Comparison of ENCODE assay signal across 10 cellular contexts in genomic region chr16:74698220-74698619, GRCh38. TPM values are rescaled to one million over a fixed set of nuclear protein-coding genes. Genes with fewer than 3 reads are reported as not detected.
DNase-seq lines count a peak whose midpoint lies in the region; ATAC-seq and TF ChIP-seq lines count a peak whose summit lies in the region.
"Had no signal": no experiment of that assay in that cellular context is flagged by ENCODE, and none has a peak within 500 bp of the region (broad histone marks: within the 10 kb centered on the region; RNA-seq: fewer than 3 reads in every experiment).

No MANE protein-coding gene starts in this region.

- TF ChIP-seq POLR2A in upper lobe of left lung (IDR thresholded peaks at IDR 0.05) = no peak

- no peaks in the 10 kb centered on the region for H3K27me3 ChIP-seq in upper lobe of right lung
- no peaks in the 10 kb centered on the region for H3K27me3 ChIP-seq in upper lobe of left lung
- H3K27me3 ChIP-seq in HAP-1 (ENCODE audit: low read depth) = no peaks in the 10 kb centered on the region

- TF ChIP-seq EP300 in upper lobe of left lung (IDR thresholded peaks at IDR 0.05) = no peak

- H3K4me1 Mint-ChIP-seq in activated naive CD4-positive, alpha-beta T cell treated with anti-CD3 and anti-CD28 coated beads, Interleukin-2, amount 10 ng/mL, durations not matched to agents 7 days and 5 days = peaks cover 58% of the 10 kb centered on the region

- POLR2A ChIA-PET in OCI-LY7 (lab: Charles Lee) = interaction anchor here (0.9 to 3.2 kb wide), 3 partner anchors 12 to 42 kb away, joined by 3 to 20 read pairs (median 5); partner anchors contain the start of gene RFWD3

- H3K4me2 ChIP-seq in OCI-LY7 (ENCODE audit: low read length) = peak overlapping the region; percentile 85

- H3K4me1 ChIP-seq in OCI-LY7 (ENCODE audit: insufficient read depth, low read length, poor library complexity, severe bottlenecking) (peaks cover 50% of the 10 kb centered on the region), upper lobe of right lung (peaks cover 13% of the 10 kb centered on the region), upper lobe of left lung (peaks cover 24 to 42% (median 36%) of the 10 kb centered on the region in 4 donors), HAP-1 (peaks cover 16% of the 10 kb centered on the region), mucosa of descending colon (ENCODE audit: low read depth) (peaks cover 17% of the 10 kb centered on the region)

- no peaks in the 10 kb centered on the region for H3K36me3 ChIP-seq in OCI-LY7 (ENCODE audit: insufficient read depth, low read length)
- H3K36me3 ChIP-seq in upper lobe of right lung = peaks cover 8% of the 10 kb centered on the region
- H3K36me3 ChIP-seq in upper lobe of left lung = peaks cover 0 to 23% (median 15%) of the 10 kb centered on the region in 4 donors
- no peaks in the 10 kb centered on the region for H3K36me3 ChIP-seq in HAP-1 (replicated peaks)
- H3K36me3 ChIP-seq in mucosa of descending colon (ENCODE audit: low read depth) = no peaks in the 10 kb centered on the region

- CTCF ChIA-PET in activated naive CD4-positive, alpha-beta T cell treated with anti-CD3 and anti-CD28 coated beads, Interleukin-2, amount 10 ng/mL, durations not matched to agents 7 days and 5 days (lab: Charles Lee) = interaction anchor here (0.6 to 2.1 kb wide), 4 partner anchors 10 to 234 kb away, joined by 3 to 7 read pairs (median 4); no protein-coding TSS in a partner anchor
- CTCF ChIA-PET in OCI-LY7 (lab: Charles Lee; ENCODE audit: unreplicated experiment) = interaction anchor here (1.9 kb wide), 1 partner anchor 165 kb away, joined by 5 read pairs; no protein-coding TSS in a partner anchor

- H3K9me2 ChIP-seq in OCI-LY7 (ENCODE audit: insufficient read depth, low read length) = no peaks in the 10 kb centered on the region

- no peak for DNase-seq in activated naive CD4-positive, alpha-beta T cell treated with anti-CD3 and anti-CD28 coated beads, Interleukin-2, amount 10 ng/mL, durations not matched to agents 7 days and 5 days
- DNase-seq in activated naive CD4-positive, alpha-beta T cell (lab: John Stamatoyannopoulos, UW) = no peak
- DNase-seq in OCI-LY7 (ENCODE audit: low spot score) (no peak), epithelial cell of esophagus (ENCODE audit: low read depth) (peak; percentile 21), upper lobe of right lung (no peak), upper lobe of left lung (no peak), HAP-1 (ENCODE audit: low spot score in 2 of 2) (no peak), mucosa of descending colon (no peak)
- DNase-seq: NCI-H69 had no signal

- no peaks in the 10 kb centered on the region for H4K20me1 ChIP-seq in OCI-LY7 (ENCODE audit: insufficient read depth, low read length)

- intact Hi-C loops in OCI-LY7 (cut with micrococcal nuclease; ENCODE audit: unreplicated experiment) = no loop called here
- intact Hi-C loops in upper lobe of right lung (cut with DNase I) = no loop called here
- intact Hi-C loops in mucosa of descending colon (cut with DNase I, micrococcal nuclease) = no loop called here

- peak overlapping the region; percentile 81 for H3K27ac Mint-ChIP-seq in activated naive CD4-positive, alpha-beta T cell treated with anti-CD3 and anti-CD28 coated beads, Interleukin-2, amount 10 ng/mL, durations not matched to agents 7 days and 5 days

- H3K9me3 ChIP-seq in OCI-LY7 (ENCODE audit: low read length) (no peaks in the 10 kb centered on the region), upper lobe of right lung (no peaks in the 10 kb centered on the region), upper lobe of left lung (no peaks in the 10 kb centered on the region), HAP-1 (no peaks in the 10 kb centered on the region), mucosa of descending colon (no peaks in the 10 kb centered on the region)

- no TSS peak for BruUV-seq in OCI-LY7 (replicated peaks; lab: Mats Ljungman, UMichigan)

- H3K79me2 ChIP-seq in OCI-LY7 (ENCODE audit: insufficient read depth, low read depth, low read length) = peaks cover 5% of the 10 kb centered on the region; the same call in 1 of the 2 replicates

- in situ Hi-C loops in HAP-1 (cut with MboI; ENCODE audit: low sequenced_read_pairs) = no loop called here

- WGBS in upper lobe of left lung, 2 donors = 55 to 56% methylated on average over 4 of the region's 4 CpGs

- H3K9me3 Mint-ChIP-seq in activated naive CD4-positive, alpha-beta T cell treated with anti-CD3 and anti-CD28 coated beads, Interleukin-2, amount 10 ng/mL, durations not matched to agents 7 days and 5 days = no peaks in the 10 kb centered on the region

- H3K4me3 ChIP-seq in OCI-LY7 (ENCODE audit: low read depth, low read length, poor library complexity, severe bottlenecking) (peak overlapping the region; percentile 69), epithelial cell of esophagus (ENCODE audit: low read length) (no peak overlapping the region), upper lobe of right lung (peak overlapping the region; percentile 70), upper lobe of left lung (peak overlapping the region in 2 of 4 donors; percentile 8 to 64), HAP-1 (no peak overlapping the region), mucosa of descending colon (no peak overlapping the region)

- H3K27ac ChIP-seq in OCI-LY7 (ENCODE audit: low read depth, low read length, poor library complexity, severe bottlenecking) (no peak overlapping the region), upper lobe of right lung (no peak overlapping the region), upper lobe of left lung (peak overlapping the region in 2 of 4 donors; percentile 95 to 97)

- H3K36me3 Mint-ChIP-seq in activated naive CD4-positive, alpha-beta T cell treated with anti-CD3 and anti-CD28 coated beads, Interleukin-2, amount 10 ng/mL, durations not matched to agents 7 days and 5 days = peaks cover 28% of the 10 kb centered on the region

- H3K4me3 Mint-ChIP-seq in activated naive CD4-positive, alpha-beta T cell treated with anti-CD3 and anti-CD28 coated beads, Interleukin-2, amount 10 ng/mL, durations not matched to agents 7 days and 5 days = peak overlapping the region; percentile 92

- TF ChIP-seq CTCF in OCI-LY7 (conservative IDR thresholded peaks at IDR 0.05; ENCODE audit: low read length) (no peak), epithelial cell of esophagus (IDR thresholded peaks at IDR 0.05; ENCODE audit: insufficient read depth, low read depth, low read length, missing control alignments) (no peak), upper lobe of right lung (IDR thresholded peaks at IDR 0.05) (no peak), upper lobe of left lung (IDR thresholded peaks at IDR 0.05) (no peak), mucosa of descending colon (IDR thresholded peaks at IDR 0.05) (no peak)

- ATAC-seq in upper lobe of right lung (no peak), upper lobe of left lung (ENCODE audit: low FRiP score in 2 of 2) (no peak), mucosa of descending colon (no peak)
- ATAC-seq: esophagus mucosa had no signal

- no peaks in the 10 kb centered on the region for H3K27me3 Mint-ChIP-seq in activated naive CD4-positive, alpha-beta T cell treated with anti-CD3 and anti-CD28 coated beads, Interleukin-2, amount 10 ng/mL, durations not matched to agents 7 days and 5 days

- H2AFZ ChIP-seq in OCI-LY7 (ENCODE audit: low read length) = peak overlapping the region; percentile 46; the same call in 1 of the 2 replicates

RNA-seq across cellular contexts. Expression of gene MLKL, which starts 2.4 kb away (rescaled TPM):
- total RNA-seq in OCI-LY7 (2014; rRNA removed; shearing (Covaris generic)) = 7.3 and 8.0 TPM in 2 replicates
- total RNA-seq in OCI-LY7 (2022) (8.3 and 9.0 TPM in 2 replicates), upper lobe of right lung (28.6 TPM), upper lobe of left lung (10 to 100 TPM; 15.0 to 81.7 (median 31.6) TPM), mucosa of descending colon (10 to 100 TPM; 10.5 to 23.4 (median 18.0) TPM)

RNA-seq across cellular contexts. Expression of gene RFWD3, which starts 31.5 kb away (rescaled TPM):
- 56.3 and 79.7 TPM in 2 replicates for total RNA-seq in OCI-LY7 (2014; rRNA removed; shearing (Covaris generic))
- 133 and 134 TPM in 2 replicates for total RNA-seq in OCI-LY7 (2022)
- 16.7 TPM for total RNA-seq in upper lobe of right lung
- 10 to 100 TPM in 5 of 6 donors, 1 to 10 TPM in 1; 6.0 to 28.6 (median 20.0) TPM for total RNA-seq in upper lobe of left lung
- 10 to 100 TPM; 19.0 to 27.9 (median 25.7) TPM for total RNA-seq in mucosa of descending colon

Comparison
In these comparisons a context has a peak if more than half of its experiments do, and no peak if none do; other contexts are left out.
1. H3K4me3 ChIP-seq: peak in OCI-LY7 (single experiment) and upper lobe of right lung (single experiment); none in epithelial cell of esophagus (single experiment), HAP-1 (single experiment) and mucosa of descending colon (single experiment).